2 cellular contexts compared by ENCODE assay signal in the genomic region with DNA sequence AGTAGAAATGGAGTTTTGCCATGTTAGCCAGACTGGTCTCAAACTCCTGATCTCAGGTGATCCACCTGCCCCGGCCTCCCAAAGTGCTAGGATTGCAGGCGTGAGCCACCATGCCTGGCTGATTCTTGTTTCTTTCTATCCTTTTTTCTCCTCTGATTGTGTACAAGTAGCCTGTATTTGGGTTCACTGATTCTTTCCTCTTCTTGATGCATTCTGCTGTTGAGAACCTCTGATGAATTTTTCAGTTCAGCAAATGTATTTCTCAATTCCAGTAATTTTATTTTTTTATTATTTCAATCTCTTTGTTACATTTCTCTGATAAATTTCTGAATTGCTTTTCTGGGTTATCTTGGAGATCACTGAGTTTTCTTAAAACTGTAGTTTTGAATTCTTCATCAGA.
TF ChIP-seq lines count a peak whose summit lies in the region.

No MANE protein-coding gene starts in this region.

TF ChIP-seq in HepG2, 621 proteins besides CTCF, POLR2A, EP300 and RAD21:
- TF ChIP-seq GFI1 (CRISPR knock-in tag; IDR thresholded peaks at IDR 0.05; ENCODE audit: borderline replicate concordance): no peak
- TF ChIP-seq ZNF160 (CRISPR knock-in tag; IDR thresholded peaks at IDR 0.05): peak; percentile 98

TF ChIP-seq in K562, 482 proteins besides CTCF, POLR2A, EP300 and RAD21:
- TF ChIP-seq HNRNPUL1 (IDR thresholded peaks at IDR 0.05; ENCODE audit: low read length): no peak
- peak; percentile 62; the same call in 1 of the 2 replicates for TF ChIP-seq TRIM28 (IDR thresholded peaks at IDR 0.05)
TF ChIP-seq in K562: peak in this region for 1.
